Comparison of ENCODE assay signal across 8 cellular contexts in the genomic region with DNA sequence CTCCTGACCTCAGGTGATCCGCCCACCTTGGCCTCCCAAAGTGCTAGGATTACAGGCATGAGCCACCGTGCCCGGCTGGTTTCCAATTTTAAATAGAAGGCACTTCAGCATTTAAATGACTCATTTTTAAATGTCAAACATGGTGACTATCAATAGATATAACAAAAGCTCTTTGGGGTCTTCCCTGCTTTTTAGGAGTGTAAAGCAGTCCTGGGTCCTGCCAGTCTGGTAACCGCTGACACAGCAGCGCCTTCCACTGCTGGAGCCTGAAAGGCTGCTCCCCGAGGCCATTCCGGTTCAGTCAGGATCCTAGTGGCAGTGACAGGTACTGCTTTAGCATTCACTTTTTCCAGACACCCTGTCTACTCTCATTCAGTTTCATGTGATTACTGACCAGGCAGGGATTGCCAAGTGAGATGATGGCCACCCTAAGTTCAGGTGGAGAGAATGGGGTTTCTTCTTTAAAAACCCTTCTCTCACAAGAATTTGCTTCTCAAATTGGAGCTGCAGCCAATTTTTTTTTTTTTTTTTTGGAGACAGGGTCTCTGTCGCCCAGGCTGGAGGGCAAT. TPM values are rescaled to one million over a fixed set of nuclear protein-coding genes. Genes with fewer than 3 reads are reported as not detected.
DNase-seq lines count a peak whose midpoint lies in the region; ATAC-seq and TF ChIP-seq lines count a peak whose summit lies in the region.

No MANE protein-coding gene starts in this region.

- peak; percentile 14 to 73 (median 59) for TF ChIP-seq CTCF in upper lobe of left lung (IDR thresholded peaks at IDR 0.05)

- H3K27me3 ChIP-seq in upper lobe of left lung = no peaks in the 10 kb centered on the region

- peaks cover 83 to 90% (median 86%) of the 10 kb centered on the region in 4 donors for H3K4me1 ChIP-seq in upper lobe of left lung

- 47 to 57% methylated on average over 8 of the region's 8 CpGs for WGBS in upper lobe of left lung, 2 donors

- intact Hi-C loops in Right ventricle myocardium inferior (cut with DNase I) (no loop called here), cardiac septum (cut with DNase I) (no loop called here)

- ATAC-seq in Right ventricle myocardium inferior (peak; percentile 42), upper lobe of left lung (ENCODE audit: low FRiP score in 2 of 2) (peak; percentile 53 to 77)

- H3K27ac ChIP-seq in upper lobe of left lung = peak overlapping the region in 2 of 4 donors; percentile 6 to 13

- TF ChIP-seq EP300 in upper lobe of left lung (IDR thresholded peaks at IDR 0.05) = no peak

- no peaks in the 10 kb centered on the region for H3K9me3 ChIP-seq in upper lobe of left lung

- H3K36me3 ChIP-seq in upper lobe of left lung = no peaks in the 10 kb centered on the region

- no peak overlapping the region for H3K4me3 ChIP-seq in upper lobe of left lung

- DNase-seq in Right ventricle myocardium inferior (ENCODE audit: missing footprints) (no peak), cardiac septum (ENCODE audit: low spot score) (no peak), NCI-H2227 treated with DMSO at 0.1 percent for 48 hours (lab: John Stamatoyannopoulos, UW) (peak; percentile 45), dermis microvascular lymphatic vessel endothelial cell (ENCODE audit: low read depth in 2 of 2) (peak; percentile 73), mucosa of gallbladder (ENCODE audit: low spot score) (peak; percentile 57), upper lobe of left lung (peak in 1 of 2 donors; percentile 68), middle frontal gyrus (ENCODE audit: extremely low spot score, low spot score) (no peak)
- DNase-seq in activated CD4-positive, alpha-beta T cell treated with anti-CD3 and anti-CD28 coated beads for 48 hours = peak; percentile 83

- no peak for TF ChIP-seq POLR2A in upper lobe of left lung (IDR thresholded peaks at IDR 0.05)

RNA-seq across cellular contexts. Expression of a gene that starts 5.1 kb away (rescaled TPM):
- total RNA-seq in Right ventricle myocardium inferior = 33.5 TPM
- total RNA-seq in cardiac septum = 38.9 TPM
- 20.4 and 29.5 TPM in 2 replicates for total RNA-seq in dermis microvascular lymphatic vessel endothelial cell
- total RNA-seq in mucosa of gallbladder = 61.1 TPM
- total RNA-seq in upper lobe of left lung = 100 to 1,000 TPM in 1 of 6 donors, 10 to 100 TPM in 5; 51.6 to 109 (median 58.9) TPM

RNA-seq across cellular contexts. Expression of a gene that starts 16.7 kb away (rescaled TPM):
- total RNA-seq in Right ventricle myocardium inferior (16.1 TPM), cardiac septum (16.4 TPM), dermis microvascular lymphatic vessel endothelial cell (34.8 and 41.7 TPM in 2 replicates), mucosa of gallbladder (32.9 TPM), upper lobe of left lung (10 to 100 TPM; 18.6 to 33.2 (median 26.3) TPM)

RNA-seq across cellular contexts. Expression of a gene that starts 31.3 kb away (rescaled TPM):
- total RNA-seq in Right ventricle myocardium inferior = 0.41 TPM
- total RNA-seq in cardiac septum = 1.7 TPM
- 5.4 and 6.2 TPM in 2 replicates for total RNA-seq in dermis microvascular lymphatic vessel endothelial cell
- total RNA-seq in mucosa of gallbladder = 19.8 TPM
- 10 to 100 TPM in 4 of 6 donors, 1 to 10 TPM in 2; 3.8 to 18.5 (median 14.4) TPM for total RNA-seq in upper lobe of left lung

RNA-seq across cellular contexts. Expression of a gene that starts 59.6 kb away (rescaled TPM):
- total RNA-seq in Right ventricle myocardium inferior (6.0 TPM), cardiac septum (7.8 TPM), dermis microvascular lymphatic vessel endothelial cell (9.5 and 10.1 TPM in 2 replicates), mucosa of gallbladder (8.2 TPM), upper lobe of left lung (1 to 10 TPM; 2.1 to 9.6 (median 7.1) TPM)

Comparison
In these comparisons a context has a peak if more than half of its experiments do, and no peak if none do; other contexts are left out.
1. DNase-seq: peak in NCI-H2227 treated with DMSO at 0.1 percent for 48 hours (single experiment), activated CD4-positive, alpha-beta T cell treated with anti-CD3 and anti-CD28 coated beads for 48 hours (single experiment), dermis microvascular lymphatic vessel endothelial cell (2 of 2) and mucosa of gallbladder (single experiment); none in Right ventricle myocardium inferior (single experiment), cardiac septum (single experiment) and middle frontal gyrus (single experiment).